Comparison of ENCODE assay signal across 1 cellular context in genomic region chr1:144418891-144419697, GRCh38.
TF ChIP-seq lines count a peak whose summit lies in the region.
"Not testable (repeated sequence)": the region's sequence is repeated elsewhere in the genome, so short reads cannot be mapped to it uniquely, and the experiment has no call there.

No MANE protein-coding gene starts in this region.

TF ChIP-seq in K562, 482 proteins besides CTCF, POLR2A, EP300 and RAD21 (continued from another document):
- 0 out of 2 replicates have a peak, but pooled peaks have one; percentile 47 for TF ChIP-seq ZBTB40 (IDR thresholded peaks at IDR 0.05)
- not testable (repeated sequence) for TF ChIP-seq ZBTB40 (CRISPR knock-in tag; IDR thresholded peaks at IDR 0.05)
- TF ChIP-seq POLR3A (IDR thresholded peaks at IDR 0.05; ENCODE audit: borderline replicate concordance, extremely low read depth, insufficient read depth, insufficient read length), result peak; percentile 70
- peak; percentile 14; the same call in 1 of the 2 replicates for TF ChIP-seq CEBPB (tag; IDR thresholded peaks at IDR 0.05)
- TF ChIP-seq NRF1 (conservative IDR thresholded peaks at IDR 0.05 in 1 of 2, IDR thresholded peaks at IDR 0.05 in 1 of 2), result peak in 1 of 2 experiments; percentile 18; a peak in 1 of 4 replicates
- peak in 1 of 3 experiments; percentile 14; a peak in 1 of 6 replicates for TF ChIP-seq ZBTB11 (CRISPR knock-in tag; IDR thresholded peaks at IDR 0.05)
- TF ChIP-seq POLR2H (tag; IDR thresholded peaks at IDR 0.05; ENCODE audit: low read depth), result peak; percentile 87
